16 cellular contexts compared by ENCODE assay signal in genomic region chr3:140441006-140441405, GRCh38.
A peak's percentile ranks its signal among the peaks of the same experiment; 100 is the strongest.
DNase-seq lines count a peak whose midpoint lies in the region; ATAC-seq and TF ChIP-seq lines count a peak whose summit lies in the region.
"Had no signal": no experiment of that assay in that cellular context is flagged by ENCODE, and none has a peak within 500 bp of the region (broad histone marks: within the 10 kb centered on the region; RNA-seq: fewer than 3 reads in every experiment).

No MANE protein-coding gene starts in this region.

- H3K4me3 ChIP-seq in astrocyte of the spinal cord (ENCODE audit: low read depth, low read length) (no peak overlapping the region), aorta (ENCODE audit: low read length in 2 of 2) (no peak overlapping the region)
- H3K4me3 ChIP-seq: Peyer's patch, spleen had no signal

- no peak overlapping the region for H3K4me3 Mint-ChIP-seq in activated CD4-positive, alpha-beta T cell treated with anti-CD3 and anti-CD28 coated beads for 36 hours
- H3K4me3 Mint-ChIP-seq: activated CD4-positive, alpha-beta memory T cell treated with anti-CD3 and anti-CD28 coated beads for 36 hours; central memory CD8-positive, alpha-beta T cell; nephron had no signal

- H3K27me3 Mint-ChIP-seq in activated CD4-positive, alpha-beta T cell treated with anti-CD3 and anti-CD28 coated beads for 36 hours = peaks cover 4% of the 10 kb centered on the region
- H3K27me3 Mint-ChIP-seq: activated CD4-positive, alpha-beta memory T cell treated with anti-CD3 and anti-CD28 coated beads for 36 hours had no signal

- H3K9me3 Mint-ChIP-seq in activated CD4-positive, alpha-beta T cell treated with anti-CD3 and anti-CD28 coated beads for 36 hours (ENCODE audit: low read depth) = no peaks in the 10 kb centered on the region
- H3K9me3 Mint-ChIP-seq: activated CD4-positive, alpha-beta memory T cell treated with anti-CD3 and anti-CD28 coated beads for 36 hours; central memory CD8-positive, alpha-beta T cell; nephron had no signal

- no peak overlapping the region for H3K27ac Mint-ChIP-seq in activated CD4-positive, alpha-beta T cell treated with anti-CD3 and anti-CD28 coated beads for 36 hours
- H3K27ac Mint-ChIP-seq: activated CD4-positive, alpha-beta memory T cell treated with anti-CD3 and anti-CD28 coated beads for 36 hours; nephron had no signal

- no peaks in the 10 kb centered on the region for H3K9me3 ChIP-seq in aorta (ENCODE audit: control insufficient read depth, low read length)
- H3K9me3 ChIP-seq: Peyer's patch, spleen had no signal

- ATAC-seq in activated CD4-positive, alpha-beta T cell treated with anti-CD3 and anti-CD28 coated beads for 36 hours = no peak
- ATAC-seq in aorta (ENCODE audit: low FRiP score) (no peak), GM19463 (IDR thresholded peaks at IDR 0.05; ENCODE audit: unreplicated experiment) (no peak)

- intact Hi-C loops in activated CD4-positive, alpha-beta T cell treated with anti-CD3 and anti-CD28 coated beads for 36 hours (cut with DNase I, micrococcal nuclease) = no loop called here
- intact Hi-C loops in aorta (cut with DNase I) = no loop called here

- 38 to 58% methylated on average over 2 of the region's 2 CpGs for WGBS in aorta, 2 donors

- no peaks in the 10 kb centered on the region for H3K4me1 ChIP-seq in aorta (ENCODE audit: control insufficient read depth in 1 of 2, insufficient read depth in 2 of 2, low read length in 2 of 2)
- H3K4me1 ChIP-seq: Peyer's patch, spleen had no signal

- H3K36me3 ChIP-seq in aorta (ENCODE audit: control insufficient read depth in 1 of 2, insufficient read depth in 2 of 2, low read length in 1 of 2) = no peaks in the 10 kb centered on the region
- H3K36me3 ChIP-seq: Peyer's patch, spleen had no signal

- DNase-seq in activated CD4-positive, alpha-beta T cell treated with anti-CD3 and anti-CD28 coated beads for 36 hours = peak; percentile 17
- DNase-seq in activated CD4-positive, alpha-beta T cell treated with anti-CD3 and anti-CD28 coated beads for 48 hours = no peak
- DNase-seq in astrocyte of the spinal cord (ENCODE audit: low read depth, low spot score) (peak; percentile 84), hepatic stellate cell (ENCODE audit: low spot score) (peak; percentile 8), aorta (peak; percentile 71 to 86), GM19240 (ENCODE audit: insufficient read length, low spot score) (no peak), SK-N-DZ (ENCODE audit: low spot score) (no peak)
- DNase-seq: activated CD4-positive, alpha-beta memory T cell treated with anti-CD3 and anti-CD28 coated beads for 36 hours; COR-L47; foreskin melanocyte; Peyer's patch; spleen had no signal

- no peak for TF ChIP-seq CTCF in astrocyte of the spinal cord (IDR thresholded peaks at IDR 0.05; ENCODE audit: low read depth, low read length)

- no peaks in the 10 kb centered on the region for H3K27me3 ChIP-seq in aorta (ENCODE audit: control insufficient read depth in 1 of 2, insufficient read depth in 2 of 2, low read length in 1 of 2)
- H3K27me3 ChIP-seq: Peyer's patch had no signal

- in situ Hi-C loops in astrocyte of the spinal cord (cut with HindIII; ENCODE audit: low sequenced_read_pairs) = no loop called here

- H3K4me1 Mint-ChIP-seq in activated CD4-positive, alpha-beta T cell treated with anti-CD3 and anti-CD28 coated beads for 36 hours = no peaks in the 10 kb centered on the region
- H3K4me1 Mint-ChIP-seq: central memory CD8-positive, alpha-beta T cell had no signal

- H3K36me3 Mint-ChIP-seq in activated CD4-positive, alpha-beta T cell treated with anti-CD3 and anti-CD28 coated beads for 36 hours (ENCODE audit: low read depth) = no peaks in the 10 kb centered on the region
- H3K36me3 Mint-ChIP-seq: activated CD4-positive, alpha-beta memory T cell treated with anti-CD3 and anti-CD28 coated beads for 36 hours had no signal

- POLR2A ChIA-PET in activated CD4-positive, alpha-beta T cell treated with anti-CD3 and anti-CD28 coated beads for 36 hours (lab: Charles Lee) = no interaction called here

- CTCF ChIA-PET in activated CD4-positive, alpha-beta T cell treated with anti-CD3 and anti-CD28 coated beads for 36 hours (lab: Charles Lee) = interaction anchor here (0.6 kb wide), 1 partner anchor 1130 kb away, joined by 3 read pairs; no protein-coding TSS in a partner anchor

- H3K27ac ChIP-seq in aorta (ENCODE audit: low read depth in 1 of 2, low read length in 2 of 2) = no peak overlapping the region
- H3K27ac ChIP-seq: 22Rv1, Peyer's patch, spleen had no signal

Comparison
In these comparisons a context has a peak if more than half of its experiments do, and no peak if none do; other contexts are left out.
1. DNase-seq: peak in activated CD4-positive, alpha-beta T cell treated with anti-CD3 and anti-CD28 coated beads for 36 hours (single experiment), astrocyte of the spinal cord (single experiment), hepatic stellate cell (single experiment) and aorta (2 of 2); none in activated CD4-positive, alpha-beta T cell treated with anti-CD3 and anti-CD28 coated beads for 48 hours (single experiment), GM19240 (single experiment) and SK-N-DZ (single experiment).